1 cellular context compared by ENCODE assay signal in genomic region chr10:52256832-52257691, GRCh38.
TF ChIP-seq lines count a peak whose summit lies in the region.

No MANE protein-coding gene starts in this region.

TF ChIP-seq in GM23338, 12 proteins besides CTCF, POLR2A, EP300 and RAD21 (continued from another document):
- TF ChIP-seq ZNF462 (CRISPR knock-in tag; IDR thresholded peaks at IDR 0.05), result no peak
- TF ChIP-seq ZNF114 (CRISPR knock-in tag; IDR thresholded peaks at IDR 0.05), result no peak
- no peak for TF ChIP-seq ETS1 (IDR thresholded peaks at IDR 0.05)
- no peak for TF ChIP-seq CREB1 (CRISPR knock-in tag; IDR thresholded peaks at IDR 0.05; ENCODE audit: low read depth)
- no peak for TF ChIP-seq EZH2 (IDR thresholded peaks at IDR 0.05; ENCODE audit: low read depth, unreplicated experiment)
- no peak for TF ChIP-seq REST (IDR thresholded peaks at IDR 0.05; ENCODE audit: unreplicated experiment)
- TF ChIP-seq JUNB (IDR thresholded peaks at IDR 0.05; ENCODE audit: unreplicated experiment), result no peak
- no peak for TF ChIP-seq ZNF331 (CRISPR knock-in tag; IDR thresholded peaks at IDR 0.05; ENCODE audit: low read depth)
TF ChIP-seq in GM23338: peak in this region for 0.
